In the genomic region with DNA sequence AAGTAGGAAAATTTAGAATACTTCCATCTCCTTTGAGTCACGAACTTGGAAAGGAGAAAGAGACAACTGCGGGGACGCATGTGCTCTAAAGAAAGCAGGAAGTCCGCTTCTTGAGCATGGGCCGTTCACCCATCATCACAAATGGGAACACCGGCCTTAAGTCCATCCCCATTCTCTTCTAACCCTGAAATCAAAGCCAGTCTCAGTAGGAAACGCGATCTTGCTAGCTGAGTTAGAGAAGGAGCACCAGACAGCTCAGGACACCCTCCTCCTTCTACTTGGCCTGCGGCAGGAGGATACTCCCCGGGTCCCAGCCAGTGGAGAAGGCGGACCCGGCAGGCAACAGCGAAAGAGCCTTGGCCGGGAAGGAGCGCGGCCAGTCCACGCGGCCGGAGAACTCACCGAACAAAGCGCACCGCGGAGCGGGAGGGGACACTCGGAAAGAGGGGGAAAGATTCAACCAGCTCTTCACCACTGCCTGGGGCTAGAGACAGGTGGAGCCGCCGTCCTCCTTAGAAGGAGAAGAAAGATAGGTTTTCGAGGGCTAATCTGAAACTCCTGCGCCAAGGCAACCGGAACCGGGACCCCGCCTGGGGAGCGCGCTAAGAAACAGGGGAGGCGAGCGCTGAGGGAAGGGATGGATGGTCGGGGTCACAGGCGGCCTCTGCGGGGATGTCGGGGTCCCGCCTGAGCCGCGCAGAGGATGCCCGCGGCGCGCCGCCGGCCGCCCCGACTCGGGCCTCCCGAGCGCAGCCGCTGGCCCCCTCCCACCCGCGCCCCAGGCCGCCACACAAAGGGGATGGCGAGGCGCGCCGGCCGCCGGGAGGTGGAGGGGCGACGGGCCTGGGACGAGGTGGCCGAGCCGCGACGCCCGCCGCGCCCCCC, we compare ENCODE assay signal across 8 cellular contexts. TPM values are rescaled to one million over a fixed set of nuclear protein-coding genes. Genes with fewer than 3 reads are reported as not detected.
DNase-seq lines count a peak whose midpoint lies in the region; TF ChIP-seq lines count a peak whose summit lies in the region.

No MANE protein-coding gene starts in this region.

- peak overlapping the region; percentile 91 for H3K27ac ChIP-seq in VCaP

- H3K36me3 ChIP-seq in HAP-1 (replicated peaks), result peaks cover 4% of the 10 kb centered on the region; the same call in 1 of the 2 replicates

- peak overlapping the region; percentile 75 for H3K4me3 ChIP-seq in HAP-1

- DNase-seq in NCI-H2029 treated with DMSO at 0.1 percent for 48 hours (lab: John Stamatoyannopoulos, UW) (peak; percentile 22), NCI-H2029 (lab: John Stamatoyannopoulos, UW) (no peak), HAP-1 (ENCODE audit: low spot score in 2 of 2) (peak; percentile 63 to 66), M059J (ENCODE audit: low read depth) (peak; percentile 77), cerebellum (ENCODE audit: low spot score) (peak; percentile 35), left kidney (ENCODE audit: low read depth, low spot score) (peak; percentile 87)
- DNase-seq in stimulated activated CD4-positive, alpha-beta T cell treated with anti-CD3 and anti-CD28 coated beads, Interleukin-1b, Interleukin-23, amount 100 ng/mL, for 48 hours, result peak; percentile 10

- no peak for TF ChIP-seq CTCF in VCaP (conservative IDR thresholded peaks at IDR 0.05)

- no peaks in the 10 kb centered on the region for H3K27me3 ChIP-seq in HAP-1 (ENCODE audit: low read depth)

- H3K9me3 ChIP-seq in HAP-1, result no peaks in the 10 kb centered on the region

- in situ Hi-C loops in HAP-1 (cut with MboI; ENCODE audit: low sequenced_read_pairs), result no loop called here

- H3K4me1 ChIP-seq in HAP-1, result peaks cover 8% of the 10 kb centered on the region

RNA-seq across cellular contexts. Expression of a gene that starts 0.8 kb away (rescaled TPM):
- total RNA-seq in M059J (2014; rRNA removed; shearing (Covaris generic)), result 31.4 and 50.1 TPM in 2 replicates
- 206 TPM for total RNA-seq in cerebellum
